8 cellular contexts compared by ENCODE assay signal in the genomic region with DNA sequence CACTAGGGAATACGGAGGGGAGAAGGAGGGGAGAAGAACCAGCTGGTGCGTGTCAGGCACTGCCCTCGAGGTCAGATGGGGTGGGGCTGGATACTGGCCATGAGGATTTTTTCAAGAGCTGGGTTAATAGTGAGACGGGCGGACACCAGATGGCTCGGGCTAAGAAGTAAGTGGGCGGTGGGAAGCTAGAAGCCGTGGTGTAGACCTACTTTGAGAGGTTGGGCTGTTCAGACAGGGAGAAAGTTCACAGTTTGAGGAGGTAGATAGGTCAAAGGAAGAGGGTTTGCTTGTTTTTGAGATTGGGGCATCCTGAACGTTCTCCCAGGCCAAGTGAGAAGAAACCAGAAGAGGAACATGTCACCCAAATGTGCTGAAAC.
DNase-seq lines count a peak whose midpoint lies in the region; ATAC-seq and TF ChIP-seq lines count a peak whose summit lies in the region.

No MANE protein-coding gene starts in this region.

- no peaks in the 10 kb centered on the region for H3K36me3 ChIP-seq in ascending aorta

- no peak for ATAC-seq in CD4-positive, alpha-beta T cell (ENCODE audit: poor library complexity)
- ATAC-seq in HG02571 (IDR thresholded peaks at IDR 0.05; ENCODE audit: unreplicated experiment), result peak; percentile 32
- ATAC-seq in naive thymus-derived CD8-positive, alpha-beta T cell, result no peak
- ATAC-seq in GM18519 (IDR thresholded peaks at IDR 0.05; ENCODE audit: low FRiP score, unreplicated experiment), result no peak
- ATAC-seq in HG02884 (IDR thresholded peaks at IDR 0.05; ENCODE audit: unreplicated experiment), result no peak

- no peaks in the 10 kb centered on the region for H3K27me3 ChIP-seq in CD4-positive, alpha-beta T cell (ENCODE audit: control insufficient read depth, insufficient read depth, low read length)
- no peaks in the 10 kb centered on the region for H3K27me3 ChIP-seq in ascending aorta

- H3K9me3 Mint-ChIP-seq in CD4-positive, alpha-beta T cell, result no peaks in the 10 kb centered on the region
- H3K9me3 Mint-ChIP-seq in naive thymus-derived CD8-positive, alpha-beta T cell, result no peaks in the 10 kb centered on the region

- H3K4me3 Mint-ChIP-seq in CD4-positive, alpha-beta T cell, result peak overlapping the region; percentile 89
- peak overlapping the region; percentile 72 to 99 (median 86) for H3K4me3 Mint-ChIP-seq in naive thymus-derived CD8-positive, alpha-beta T cell

- peaks cover 98% of the 10 kb centered on the region for H3K4me1 Mint-ChIP-seq in CD4-positive, alpha-beta T cell (ENCODE audit: low read depth)
- H3K4me1 Mint-ChIP-seq in naive thymus-derived CD8-positive, alpha-beta T cell, result peaks cover 58 to 98% (median 96%) of the 10 kb centered on the region in 4 donors

- DNase-seq in CD4-positive, alpha-beta T cell, result no peak
- no peak for DNase-seq in ascending aorta (ENCODE audit: low spot score in 2 of 2)
- DNase-seq in naive thymus-derived CD8-positive, alpha-beta T cell, result no peak
- no peak for DNase-seq in occipital lobe (lab: John Stamatoyannopoulos, UW)
- DNase-seq in NCI-H2081 treated with DMSO at 0.1 percent for 48 hours (lab: John Stamatoyannopoulos, UW), result no peak

- no peak overlapping the region for H3K4me3 ChIP-seq in ascending aorta

- no peak for TF ChIP-seq CTCF in CD4-positive, alpha-beta T cell (IDR thresholded peaks at IDR 0.05)
- TF ChIP-seq CTCF in ascending aorta (IDR thresholded peaks at IDR 0.05), result no peak

- no peaks in the 10 kb centered on the region for H3K9me3 ChIP-seq in CD4-positive, alpha-beta T cell (ENCODE audit: control insufficient read depth, low read length)
- H3K9me3 ChIP-seq in ascending aorta, result no peaks in the 10 kb centered on the region

- intact Hi-C loops in CD4-positive, alpha-beta T cell (cut with DNase I, micrococcal nuclease), result loop anchor here in 1 of 2 experiments (1.0 to 10.0 kb wide), 3 partner anchors 9 to 690 kb away; a partner anchor contains a TSS
- intact Hi-C loops in ascending aorta (cut with DNase I), result no loop called here

- H3K27ac ChIP-seq in CD4-positive, alpha-beta T cell (ENCODE audit: low read depth, low read length), result peak overlapping the region; percentile 98
- H3K27ac ChIP-seq in ascending aorta, result peak overlapping the region; percentile 45 to 46

- no peaks in the 10 kb centered on the region for H3K27me3 Mint-ChIP-seq in CD4-positive, alpha-beta T cell
- H3K27me3 Mint-ChIP-seq in naive thymus-derived CD8-positive, alpha-beta T cell, result peaks cover 0 to 4% (median 0%) of the 10 kb centered on the region in 5 donors

- H3K4me1 ChIP-seq in ascending aorta, result peaks cover 0 to 11% of the 10 kb centered on the region in 2 donors

- POLR2A ChIA-PET in CD4-positive, alpha-beta T cell (lab: Charles Lee), result interaction anchor here (0.6 to 29.0 kb wide), 32 partner anchors 6 to 715 kb away, joined by 3 to 681 read pairs (median 13); a partner anchor contains a TSS
- POLR2A ChIA-PET in naive thymus-derived CD8-positive, alpha-beta T cell (lab: Charles Lee), result interaction anchor here (0.5 to 74.5 kb wide), 17 partner anchors 12 to 685 kb away, joined by 3 to 5369 read pairs (median 6); a partner anchor contains a TSS

- H3K27ac Mint-ChIP-seq in CD4-positive, alpha-beta T cell, result peak overlapping the region; percentile 93
- peak overlapping the region; percentile 93 to 100 (median 99) for H3K27ac Mint-ChIP-seq in naive thymus-derived CD8-positive, alpha-beta T cell

- CTCF ChIA-PET in CD4-positive, alpha-beta T cell (lab: Charles Lee), result interaction anchor here (1.1 to 2.8 kb wide), 3 partner anchors 10 to 44 kb away, joined by 3 to 12 read pairs (median 4); no protein-coding TSS in a partner anchor

- H3K36me3 Mint-ChIP-seq in CD4-positive, alpha-beta T cell (ENCODE audit: low read depth), result peaks cover 28% of the 10 kb centered on the region
- H3K36me3 Mint-ChIP-seq in naive thymus-derived CD8-positive, alpha-beta T cell, result peaks cover 0 to 3% (median 1%) of the 10 kb centered on the region in 3 donors
